In genomic region chr9:70097187-70097586, GRCh38 we compare ENCODE assay signal across 26 cellular contexts. TPM values are rescaled to one million over a fixed set of nuclear protein-coding genes. Genes with fewer than 3 reads are reported as not detected.
DNase-seq lines count a peak whose midpoint lies in the region; ATAC-seq, FAIRE-seq and TF ChIP-seq lines count a peak whose summit lies in the region.
"Had no signal": no experiment of that assay in that cellular context is flagged by ENCODE, and none has a peak within 500 bp of the region (broad histone marks: within the 10 kb centered on the region; RNA-seq: fewer than 3 reads in every experiment).

No MANE protein-coding gene starts in this region.

- no peak for ATAC-seq in IMR-90 (ENCODE audit: low read depth)
- ATAC-seq in GM21786 (IDR thresholded peaks at IDR 0.05; ENCODE audit: unreplicated experiment) = no peak
- ATAC-seq: GM12878 had no signal

- in situ Hi-C loops in IMR-90 (cut with MboI; ENCODE audit: low sequenced_read_pairs) = no loop called here

- H3K27me3 ChIP-seq in IMR-90 (ENCODE audit: control insufficient read depth, insufficient read depth, low read length) = no peaks in the 10 kb centered on the region
- H3K27me3 ChIP-seq in esophagus muscularis mucosa = no peaks in the 10 kb centered on the region
- no peaks in the 10 kb centered on the region for H3K27me3 ChIP-seq in sigmoid colon
- H3K27me3 ChIP-seq: BE2C, BLaER1 had no signal

- POLR2A ChIA-PET in IMR-90 (lab: Charles Lee; ENCODE audit: unreplicated experiment) = no interaction called here

- no peaks in the 10 kb centered on the region for H4K20me1 ChIP-seq in IMR-90 (ENCODE audit: insufficient read depth, low read length)
- H4K20me1 ChIP-seq: BLaER1 had no signal

- intact Hi-C loops in IMR-90 (cut with micrococcal nuclease) = no loop called here
- intact Hi-C loops in esophagus muscularis mucosa (cut with DNase I) = no loop called here
- intact Hi-C loops in sigmoid colon (cut with DNase I) = no loop called here

- no peak overlapping the region for H3K4ac ChIP-seq in IMR-90 (ENCODE audit: low read depth, low read length)

- TF ChIP-seq CTCF in IMR-90 (conservative IDR thresholded peaks at IDR 0.05; ENCODE audit: low read depth, low read length) (no peak), esophagus muscularis mucosa (IDR thresholded peaks at IDR 0.05) (no peak), sigmoid colon (IDR thresholded peaks at IDR 0.05) (no peak)

- TF ChIP-seq EP300 in esophagus muscularis mucosa (IDR thresholded peaks at IDR 0.05) = no peak
- TF ChIP-seq EP300 in sigmoid colon (IDR thresholded peaks at IDR 0.05) = no peak

- H3K36me3 ChIP-seq in IMR-90 (ENCODE audit: control insufficient read depth, insufficient read depth, low read length) = no peaks in the 10 kb centered on the region
- H3K36me3 ChIP-seq in esophagus muscularis mucosa = no peaks in the 10 kb centered on the region
- H3K36me3 ChIP-seq in sigmoid colon = no peaks in the 10 kb centered on the region
- H3K36me3 ChIP-seq: BE2C, BLaER1 had no signal

- H3K9me3 ChIP-seq in IMR-90 (ENCODE audit: control insufficient read depth, insufficient read depth, low read length) (no peaks in the 10 kb centered on the region), esophagus muscularis mucosa (no peaks in the 10 kb centered on the region), sigmoid colon (no peaks in the 10 kb centered on the region)
- H3K9me3 ChIP-seq: BE2C, BLaER1 had no signal

- no peak overlapping the region for H2BK15ac ChIP-seq in IMR-90 (ENCODE audit: low read depth, low read length)

- no peak overlapping the region for H3K14ac ChIP-seq in IMR-90 (replicated peaks; ENCODE audit: low read depth, low read length)

- no peak overlapping the region for H3K56ac ChIP-seq in IMR-90 (ENCODE audit: extremely low read depth, insufficient read depth, low read length)

- H4K5ac ChIP-seq in IMR-90 (ENCODE audit: low read depth, low read length) = no peak overlapping the region

- WGBS in IMR-90 (ENCODE audit: extremely low coverage in 2 of 2, insufficient read length in 1 of 2), 2 experiments = no CpG with 5 or more reads among the region's 4 CpGs
- 76% methylated on average over 4 of the region's 4 CpGs for WGBS in esophagus muscularis mucosa
- 84 to 85% methylated on average over 4 of the region's 4 CpGs for WGBS in sigmoid colon, 2 donors

- no TSS peak for BruUV-seq in IMR-90 (replicated peaks; lab: Mats Ljungman, UMichigan)

- H3K4me2 ChIP-seq in IMR-90 (ENCODE audit: low read depth, low read length) = no peak overlapping the region
- H3K4me2 ChIP-seq: BLaER1 had no signal

- no peak for FAIRE-seq in RCC 7860 (lab: Jason Lieb, UNC)
- FAIRE-seq: A204.1, GM12878, GM12892, GM18507 had no signal

- dilution Hi-C loops in IMR-90 (cut with HindIII; ENCODE audit: low sequenced_read_pairs, unreplicated experiment) = no loop called here

- no peak overlapping the region for H3K23ac ChIP-seq in IMR-90 (ENCODE audit: low read depth, low read length)

- no peak overlapping the region for H2BK20ac ChIP-seq in IMR-90 (ENCODE audit: low read depth, low read length)

- CTCF ChIA-PET in IMR-90 (lab: Yijun Ruan, JAX) = no interaction called here

- H3K27ac ChIP-seq in IMR-90 (ENCODE audit: insufficient read depth, low read length) (no peak overlapping the region), esophagus muscularis mucosa (replicated peaks in 1 of 4) (peak overlapping the region; percentile 57 to 73 (median 70)), sigmoid colon (peak overlapping the region in 3 of 4 donors; percentile 41 to 78 (median 72))
- H3K27ac ChIP-seq: BLaER1 had no signal

- no peak overlapping the region for H2AFZ ChIP-seq in IMR-90 (replicated peaks; ENCODE audit: low read length, poor library complexity)

- no peak overlapping the region for H3K9ac ChIP-seq in IMR-90 (ENCODE audit: low read depth, low read length)
- H3K9ac ChIP-seq: BLaER1 had no signal

- no peak overlapping the region for H2BK120ac ChIP-seq in IMR-90 (ENCODE audit: low read depth, low read length)

- H2AK5ac ChIP-seq in IMR-90 (ENCODE audit: low read depth, low read length) = no peak overlapping the region

- no peak overlapping the region for H2BK5ac ChIP-seq in IMR-90 (ENCODE audit: low read depth, low read length, poor library complexity, severe bottlenecking)

- no peak for TF ChIP-seq RAD21 in IMR-90 (IDR thresholded peaks at IDR 0.05; ENCODE audit: low read length)

- H3K9me1 ChIP-seq in IMR-90 (ENCODE audit: insufficient read depth, low read length) = no peaks in the 10 kb centered on the region

- TF ChIP-seq POLR2A in IMR-90 (IDR thresholded peaks at IDR 0.05; ENCODE audit: low read depth, low read length) (no peak), esophagus muscularis mucosa (IDR thresholded peaks at IDR 0.05; ENCODE audit: low read depth) (no peak), sigmoid colon (IDR thresholded peaks at IDR 0.05) (no peak)

- H3K18ac ChIP-seq in IMR-90 (ENCODE audit: low read depth, low read length) = no peak overlapping the region

- H3K79me1 ChIP-seq in IMR-90 (ENCODE audit: low read depth in 1 of 2, low read length in 2 of 2) = no peaks in the 10 kb centered on the region

- no peak overlapping the region for H4K91ac ChIP-seq in IMR-90 (ENCODE audit: insufficient read depth, low read depth, low read length)

- peaks cover 3% of the 10 kb centered on the region; the same call in 1 of the 2 replicates for H3K4me1 ChIP-seq in IMR-90 (ENCODE audit: control insufficient read depth, insufficient read depth, low read length)
- H3K4me1 ChIP-seq in esophagus muscularis mucosa = peaks cover 14 to 85% (median 79%) of the 10 kb centered on the region in 4 donors
- peaks cover 0 to 67% (median 58%) of the 10 kb centered on the region in 4 donors for H3K4me1 ChIP-seq in sigmoid colon
- H3K4me1 ChIP-seq: BE2C had no signal

- H3K4me3 ChIP-seq in IMR-90 (ENCODE audit: insufficient read depth, low read depth, low read length) (no peak overlapping the region), esophagus muscularis mucosa (no peak overlapping the region), sigmoid colon (no peak overlapping the region)
- H3K4me3 ChIP-seq: BLaER1, GM12878 had no signal

- DNase-seq in IMR-90 (no peak), esophagus muscularis mucosa (ENCODE audit: extremely low spot score) (no peak), sigmoid colon (no peak), RCC 7860 (ENCODE audit: low spot score) (no peak)
- DNase-seq: 8988T; ACHN; BE2C; C1 segment of cervical spinal cord; CD4-positive, alpha-beta memory T cell; CD4-positive, CD25-positive, alpha-beta regulatory T cell; CD8-positive, alpha-beta memory T cell; COR-L47; DMS 273 treated with DMSO at 0.1 percent for 48 hours; DMS153; DMS53; DMS79; DND-41; EL; GDM1 had no signal

- no peak overlapping the region for H4K8ac ChIP-seq in IMR-90 (ENCODE audit: low read depth in 2 of 2, low read length in 2 of 2)

- no peak overlapping the region for H2AK9ac ChIP-seq in IMR-90 (replicated peaks; ENCODE audit: low read depth, low read length, poor library complexity)

TF ChIP-seq in IMR-90, 13 proteins besides CTCF, POLR2A, EP300 and RAD21:
- no peak for TF ChIP-seq MAFK (IDR thresholded peaks at IDR 0.05; ENCODE audit: low read depth, low read length)
- TF ChIP-seq CEBPB (IDR thresholded peaks at IDR 0.05; ENCODE audit: low read depth, low read length) = peak; percentile 74
TF ChIP-seq in IMR-90: peak in this region for 1.

RNA-seq across cellular contexts. Expression of gene MAMDC2, which starts 53.5 kb away (rescaled TPM):
- total RNA-seq in IMR-90 (2012; rRNA removed) = 5.0 and 5.6 TPM in 2 replicates
- 5.0 and 5.2 TPM in 2 replicates for polyA plus RNA-seq in IMR-90 (2012; rRNA removed)
- polyA plus RNA-seq in IMR-90 (2012; cell fraction: cytosol; rRNA removed) = 1.2 and 2.8 TPM in 2 replicates
- polyA plus RNA-seq in IMR-90 (2012; cell fraction: nucleus; rRNA removed; ENCODE audit: low replicate concordance) = 1.3 and 3.5 TPM in 2 replicates
- total RNA-seq in esophagus muscularis mucosa = 100 to 1,000 TPM; 115 to 147 (median 126) TPM
- total RNA-seq in sigmoid colon = 100 to 1,000 TPM in 3 of 4 donors, 10 to 100 TPM in 1; 89.9 to 167 (median 137) TPM
- 1 to 10 TPM; 2.5 to 5.3 (median 4.2) TPM for polyA plus RNA-seq in sigmoid colon
- total RNA-seq: A673; CD4-positive, alpha-beta memory T cell; CD8-positive, alpha-beta memory T cell; GM12878 had no signal
- polyA plus RNA-seq: CD4-positive, alpha-beta memory T cell; CD4-positive, CD25-positive, alpha-beta regulatory T cell had no signal

Comparison
In these comparisons a context has a peak if more than half of its experiments do, and no peak if none do; other contexts are left out.
1. RNA of gene MAMDC2, which starts 53.5 kb away (total RNA-seq): 89.9 to 167 TPM in sigmoid colon and 115 to 147 TPM in esophagus muscularis mucosa; 5.0 to 5.6 TPM in IMR-90; every median in the first group is over 10 times any median in the second.